14 cellular contexts compared by ENCODE assay signal in the genomic region with DNA sequence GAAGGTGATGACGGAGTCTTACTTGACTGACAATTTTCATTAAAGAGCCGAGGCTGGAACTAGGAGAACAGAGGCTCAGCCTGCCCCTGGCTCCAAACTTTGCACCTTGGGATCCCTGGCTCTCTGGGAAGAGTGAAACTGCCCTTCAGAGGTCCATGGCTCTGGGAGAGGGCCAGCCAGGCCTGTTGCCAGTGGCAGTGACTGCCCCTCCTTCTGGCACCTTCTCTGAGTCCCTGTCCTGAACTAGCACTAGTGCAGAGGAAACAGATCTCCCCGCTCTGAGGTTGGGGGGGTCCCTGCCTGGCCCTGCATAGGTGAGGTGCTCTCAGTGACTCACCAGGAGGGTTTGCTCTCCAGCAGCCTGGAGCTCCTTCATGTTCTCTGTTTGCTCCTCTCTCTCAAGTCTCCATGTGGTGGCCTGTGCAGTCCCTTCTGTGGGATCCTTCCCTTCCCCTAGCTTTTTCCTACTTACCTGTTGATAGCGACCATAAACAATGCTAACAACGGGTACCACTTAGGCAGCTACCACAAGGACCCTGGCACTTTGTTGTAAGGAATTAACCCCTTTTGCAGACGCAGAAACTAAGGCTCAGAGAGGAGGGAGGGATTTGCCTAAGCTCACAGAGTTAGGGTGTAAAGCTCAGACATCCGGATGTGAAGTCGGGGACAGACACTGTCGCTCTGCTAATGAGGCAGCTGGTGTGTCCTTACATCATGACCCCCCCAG. TPM values are rescaled to one million over a fixed set of nuclear protein-coding genes. Genes with fewer than 3 reads are reported as not detected.
A peak's percentile ranks its signal among the peaks of the same experiment; 100 is the strongest.
DNase-seq lines count a peak whose midpoint lies in the region; ATAC-seq, FAIRE-seq and TF ChIP-seq lines count a peak whose summit lies in the region.
"Had no signal": no experiment of that assay in that cellular context is flagged by ENCODE, and none has a peak within 500 bp of the region (broad histone marks: within the 10 kb centered on the region; RNA-seq: fewer than 3 reads in every experiment).

No MANE protein-coding gene starts in this region.

- in situ Hi-C loops in HepG2 (cut with HindIII; ENCODE audit: extremely low pct_ligation_motif_present, low pct_unique_long_range_greater_than_20kb) = no loop called here

- CTCF ChIA-PET in HepG2 (lab: Yijun Ruan, JAX; ENCODE audit: low intra/inter-chr PET ratio, low total read pairs) = no interaction called here

- H2AFZ ChIP-seq in HepG2 (ENCODE audit: low read length) = no peak overlapping the region

- DNase-seq in activated effector memory CD4-positive, alpha-beta T cell treated with anti-CD3 and anti-CD28 coated beads, Interleukin-2, amount 50 U/mL, for 16 hours = peak; percentile 47
- DNase-seq in activated effector memory CD4-positive, alpha-beta T cell treated with Interleukin-2 at 50 U/mL for 16 hours = no peak
- DNase-seq in endodermal cell (peak; percentile 52), HepG2 (ENCODE audit: low spot score) (no peak), stomach (peak; percentile 47), DMS153 treated with DMSO at 0.1 percent for 48 hours (lab: John Stamatoyannopoulos, UW; ENCODE audit: unreplicated experiment) (no peak), GM20000 (ENCODE audit: low spot score) (no peak)
- DNase-seq in stimulated activated CD4-positive, alpha-beta T cell treated with anti-CD3 and anti-CD28 coated beads, Interleukin-15, amount 100 ng/mL, for 24 hours = no peak
- DNase-seq: NK-92 treated with Interleukin-12 subunit alpha and Interleukin-12 subunit beta, amount 100 ng/mL, for 24 hours; stimulated activated CD4-positive, alpha-beta T cell treated with anti-CD3 and anti-CD28 coated beads, Interleukin-2, amount 100 ng/mL, for 24 hours had no signal

- TF ChIP-seq EP300 in HepG2 (IDR thresholded peaks at IDR 0.05; ENCODE audit: low read depth in 2 of 2, low read length in 2 of 2) (no peak), HepG2 (CRISPR knock-in tag; IDR thresholded peaks at IDR 0.05; ENCODE audit: borderline replicate concordance) (no peak), stomach (IDR thresholded peaks at IDR 0.05) (no peak)

- H3K4me3 Mint-ChIP-seq in endodermal cell = peak overlapping the region; percentile 43
- H3K4me3 Mint-ChIP-seq: activated naive CD8-positive, alpha-beta T cell had no signal

- H3K9me3 Mint-ChIP-seq in endodermal cell = no peaks in the 10 kb centered on the region

- no peak overlapping the region for H3K27ac ChIP-seq in endodermal cell (ENCODE audit: low read depth, low read length)
- H3K27ac ChIP-seq in HepG2 (ENCODE audit: extremely low read length, insufficient read depth, low read length) = peak overlapping the region; percentile 43
- peak overlapping the region in 1 of 5 donors; percentile 1 for H3K27ac ChIP-seq in stomach

- H3K9ac ChIP-seq in endodermal cell (ENCODE audit: extremely low read depth, low read length, poor library complexity, severe bottlenecking) (peak overlapping the region; percentile 1), HepG2 (ENCODE audit: insufficient read depth, low read depth, low read length) (no peak overlapping the region)

- H3K27me3 ChIP-seq in endodermal cell (ENCODE audit: control insufficient read depth, insufficient read depth, low read length, poor library complexity, severe bottlenecking) = no peaks in the 10 kb centered on the region
- no peaks in the 10 kb centered on the region for H3K27me3 ChIP-seq in HepG2 (ENCODE audit: control insufficient read depth in 1 of 2, insufficient read depth in 2 of 2, low read length in 2 of 2)
- H3K27me3 ChIP-seq in stomach = peaks cover 0 to 38% (median 0%) of the 10 kb centered on the region in 3 donors

- peaks cover 68% of the 10 kb centered on the region for H3K4me1 Mint-ChIP-seq in endodermal cell

- no peak for TF ChIP-seq CTCF in endodermal cell (conservative IDR thresholded peaks at IDR 0.05)
- TF ChIP-seq CTCF in HepG2 (CRISPR knock-in tag; IDR thresholded peaks at IDR 0.05) = no peak
- no peak for TF ChIP-seq CTCF in stomach (IDR thresholded peaks at IDR 0.05)
- TF ChIP-seq CTCF in GM20000 (IDR thresholded peaks at IDR 0.05; ENCODE audit: extremely low read depth, missing control alignments) = no peak

- H3K4me3 ChIP-seq in endodermal cell (ENCODE audit: low read length) (no peak overlapping the region), HepG2 (replicated peaks in 1 of 3; ENCODE audit: insufficient read depth in 1 of 3, low read depth in 2 of 3, low read length in 3 of 3) (no peak overlapping the region), stomach (no peak overlapping the region)

- H3K36me3 Mint-ChIP-seq in endodermal cell (ENCODE audit: low read depth) = peaks cover 6% of the 10 kb centered on the region
- H3K36me3 Mint-ChIP-seq: activated naive CD8-positive, alpha-beta T cell had no signal

- no peaks in the 10 kb centered on the region for H3K27me3 Mint-ChIP-seq in endodermal cell (ENCODE audit: insufficient read depth)

- peak; percentile 5; the same call in 1 of the 3 replicates for ATAC-seq in HepG2

- H3K79me2 ChIP-seq in HepG2 (ENCODE audit: insufficient read depth, low read length) = peaks cover 11% of the 10 kb centered on the region

- no peaks in the 10 kb centered on the region for H3K9me3 ChIP-seq in endodermal cell (ENCODE audit: control insufficient read depth, low read length)
- no peaks in the 10 kb centered on the region for H3K9me3 ChIP-seq in HepG2 (ENCODE audit: low read length)
- no peaks in the 10 kb centered on the region for H3K9me3 ChIP-seq in stomach

- no peak for FAIRE-seq in HepG2 (lab: Jason Lieb, UNC)
- FAIRE-seq: frontal cortex, GM12892, islet of Langerhans had no signal

- TF ChIP-seq RAD21 in HepG2 (CRISPR knock-in tag; IDR thresholded peaks at IDR 0.05) = no peak

- H3K4me1 ChIP-seq in endodermal cell (ENCODE audit: control insufficient read depth, insufficient read depth, low read length) = peaks cover 51% of the 10 kb centered on the region
- H3K4me1 ChIP-seq in HepG2 (ENCODE audit: insufficient read depth, low read length) = peaks cover 83% of the 10 kb centered on the region
- H3K4me1 ChIP-seq in stomach = peaks cover 0 to 12% (median 9%) of the 10 kb centered on the region in 4 donors

- BruUV-seq in HepG2 (replicated peaks; lab: Mats Ljungman, UMichigan) = no TSS peak

- intact Hi-C loops in HepG2 (cut with micrococcal nuclease; ENCODE audit: unreplicated experiment) = no loop called here
- intact Hi-C loops in stomach (cut with DNase I; ENCODE audit: low total_unique reads) = no loop called here

- peaks cover 10% of the 10 kb centered on the region for H3K36me3 ChIP-seq in endodermal cell (ENCODE audit: control insufficient read depth, insufficient read depth, low read length)
- no peaks in the 10 kb centered on the region; a peak in 1 of 5 replicates for H3K36me3 ChIP-seq in HepG2 (replicated peaks in 1 of 2; ENCODE audit: control insufficient read depth in 1 of 2, insufficient read depth in 2 of 2, low read length in 2 of 2)
- no peaks in the 10 kb centered on the region for H3K36me3 ChIP-seq in stomach

- H3K27ac Mint-ChIP-seq in endodermal cell = peak overlapping the region; percentile 96
- H3K27ac Mint-ChIP-seq: activated naive CD8-positive, alpha-beta T cell had no signal

- 71 to 74% methylated on average over 4 to 9 of the region's 9 CpGs for WGBS in endodermal cell (ENCODE audit: insufficient coverage in 1 of 2, insufficient read length in 1 of 2), 2 experiments
- WGBS in HepG2 (ENCODE audit: low lambda C conversion rate) = 72% methylated on average over 8 of the region's 9 CpGs
- WGBS in stomach, 5 donors = 57 to 67% (median 60%) methylated on average over 6 to 9 of the region's 9 CpGs

- POLR2A ChIA-PET in HepG2 (lab: Yijun Ruan, JAX) = interaction anchor here (0.8 to 3.1 kb wide), 4 partner anchors 9 to 20 kb away, joined by 3 to 21 read pairs (median 4); no protein-coding TSS in a partner anchor

- no peak overlapping the region for H3K4me2 ChIP-seq in HepG2 (ENCODE audit: low read depth, low read length)

- H4K20me1 ChIP-seq in HepG2 (ENCODE audit: insufficient read depth, low read length) = no peaks in the 10 kb centered on the region

- TF ChIP-seq POLR2A in HepG2 (IDR thresholded peaks at IDR 0.05; ENCODE audit: insufficient read depth in 1 of 2, low read depth in 2 of 2, low read length in 2 of 2) (no peak), stomach (IDR thresholded peaks at IDR 0.05) (no peak)

TF ChIP-seq in HepG2, 621 proteins besides CTCF, POLR2A, EP300 and RAD21 (continues in another document):
- TF ChIP-seq ZNF703 (CRISPR knock-in tag; IDR thresholded peaks at IDR 0.05; ENCODE audit: borderline replicate concordance) (no peak), EHMT2 (IDR thresholded peaks at IDR 0.05; ENCODE audit: borderline replicate concordance, low read depth, low read length) (no peak), ZNF660 (CRISPR knock-in tag; IDR thresholded peaks at IDR 0.05; ENCODE audit: borderline replicate concordance, low read depth) (no peak), ZNF225 (CRISPR knock-in tag; IDR thresholded peaks at IDR 0.05) (no peak), ZNF17 (CRISPR knock-in tag; IDR thresholded peaks at IDR 0.05) (no peak)

RNA-seq across cellular contexts. Expression of a gene that starts 22.4 kb away (rescaled TPM):
- 10 to 100 TPM; 21.6 to 24.4 TPM for total RNA-seq in endodermal cell
- polyA plus RNA-seq in endodermal cell (2013, experiment 1 of 2) = 8.7 TPM
- 8.7 TPM for polyA plus RNA-seq in endodermal cell (2013, experiment 2 of 2)
- total RNA-seq in HepG2 (2016; rRNA removed; fragmentation: Illumina TruSeq; extraction: Trizol) = 7.2 and 9.6 TPM in 2 replicates
- total RNA-seq in HepG2 (2016; cell fraction: cytosol; rRNA removed; fragmentation: Illumina TruSeq; extraction: Trizol; ENCODE audit: low read depth) = 1.9 and 2.5 TPM in 2 replicates
- 5.6 and 8.3 TPM in 2 replicates for total RNA-seq in HepG2 (2016; cell fraction: insoluble cytoplasmic fraction; rRNA removed; fragmentation: Illumina TruSeq; extraction: Trizol)
- 7.5 TPM in 2 replicates for total RNA-seq in HepG2 (2016; cell fraction: membrane; rRNA removed; fragmentation: Illumina TruSeq; extraction: Trizol)
- 7.0 and 7.5 TPM in 2 replicates for total RNA-seq in HepG2 (2016; cell fraction: nucleus; rRNA removed; fragmentation: Illumina TruSeq; extraction: Trizol)
- 2.7 and 3.7 TPM in 2 replicates for polyA plus RNA-seq in HepG2 (2011; rRNA removed)
- 2.0 and 3.0 TPM in 2 replicates for polyA plus RNA-seq in HepG2 (2011; cell fraction: cytosol; rRNA removed)
- polyA plus RNA-seq in HepG2 (2011; cell fraction: nucleus; rRNA removed) = 3.8 and 4.7 TPM in 2 replicates
- polyA plus RNA-seq in HepG2 (2012) = 2.5 and 2.9 TPM in 2 replicates
- 2.5 and 2.6 TPM in 2 replicates for polyA plus RNA-seq in HepG2 (2016; cell fraction: cytosol; fragmentation: Illumina TruSeq; extraction: Trizol; ENCODE audit: low read depth)
- polyA plus RNA-seq in HepG2 (2016; cell fraction: insoluble cytoplasmic fraction; fragmentation: Illumina TruSeq; extraction: Trizol; ENCODE audit: low read depth) = 9.4 and 11.8 TPM in 2 replicates
- 8.4 and 9.5 TPM in 2 replicates for polyA plus RNA-seq in HepG2 (2016; cell fraction: membrane; fragmentation: Illumina TruSeq; extraction: Trizol; ENCODE audit: low read depth)
- polyA plus RNA-seq in HepG2 (2016; cell fraction: nucleus; fragmentation: Illumina TruSeq; extraction: Trizol; ENCODE audit: insufficient read depth, low read depth) = 9.3 and 9.9 TPM in 2 replicates
- 2.9 and 8.9 TPM in 2 replicates for polyA minus RNA-seq in HepG2 (2011; rRNA and poly(A)+ RNA removed; ENCODE audit: low replicate concordance)
- polyA minus RNA-seq in HepG2 (2011; cell fraction: cytosol; rRNA and poly(A)+ RNA removed) = 3.6 and 4.0 TPM in 2 replicates
- polyA minus RNA-seq in HepG2 (2011; cell fraction: nucleus; rRNA and poly(A)+ RNA removed) = 7.9 and 8.2 TPM in 2 replicates
- 10 to 100 TPM in 1 of 5 donors, 1 to 10 TPM in 4; 1.7 to 19.7 (median 5.4) TPM for total RNA-seq in stomach
- polyA plus RNA-seq in stomach = 1 to 10 TPM; 3.1 to 5.4 (median 3.7) TPM

Comparison
In these comparisons a context has a peak if more than half of its experiments do, and no peak if none do; other contexts are left out.
1. DNase-seq: peak in activated effector memory CD4-positive, alpha-beta T cell treated with anti-CD3 and anti-CD28 coated beads, Interleukin-2, amount 50 U/mL, for 16 hours (single experiment), endodermal cell (single experiment) and stomach (single experiment); none in activated effector memory CD4-positive, alpha-beta T cell treated with Interleukin-2 at 50 U/mL for 16 hours (single experiment), HepG2 (single experiment), DMS153 treated with DMSO at 0.1 percent for 48 hours (single experiment), stimulated activated CD4-positive, alpha-beta T cell treated with anti-CD3 and anti-CD28 coated beads, Interleukin-15, amount 100 ng/mL, for 24 hours (single experiment) and GM20000 (single experiment).